ENCODE assay signal across 8 cellular contexts in the genomic region with DNA sequence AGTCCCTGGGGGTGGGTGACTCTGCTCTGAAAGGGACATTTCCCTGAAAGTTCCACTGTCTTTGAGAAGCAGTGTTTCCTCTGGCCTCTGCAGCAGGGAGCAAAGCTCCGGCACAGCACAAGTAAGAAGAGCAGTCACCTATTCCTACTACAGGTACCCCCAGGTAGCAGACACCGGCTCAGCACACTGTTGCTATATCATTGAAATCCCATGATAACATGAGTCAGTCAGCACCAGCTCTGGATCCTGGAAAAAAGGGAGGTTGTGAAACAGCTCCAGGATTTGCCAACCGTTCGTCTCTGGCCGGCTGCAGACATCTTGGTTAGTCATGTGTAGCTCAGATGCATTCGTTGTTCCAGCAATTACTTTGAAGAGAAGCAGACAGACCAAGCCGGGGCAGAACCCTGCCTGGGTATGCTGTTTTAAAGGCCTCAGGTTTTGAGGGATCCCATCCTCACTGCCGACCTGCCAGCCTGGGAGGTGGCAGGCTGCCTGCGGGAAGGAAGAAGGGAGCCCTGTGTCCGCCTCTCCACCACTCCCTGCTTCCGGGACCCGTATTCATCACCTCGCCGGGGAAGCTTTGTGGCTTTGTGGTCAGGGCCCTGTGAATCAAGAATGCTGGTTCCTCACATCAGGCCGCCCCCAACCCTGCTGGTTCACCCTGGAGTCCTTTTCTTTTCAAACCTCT.
DNase-seq lines count a peak whose midpoint lies in the region; ATAC-seq, FAIRE-seq and TF ChIP-seq lines count a peak whose summit lies in the region.

No MANE protein-coding gene starts in this region.

- 69 to 73% methylated on average over 13 to 15 of the region's 15 CpGs for WGBS in aorta, 2 donors

- peak; percentile 84 for DNase-seq in cardiac septum (ENCODE audit: low spot score)
- DNase-seq in left ventricle myocardium inferior: no peak
- peak; percentile 14 for DNase-seq in activated CD4-positive, CD25-positive, alpha-beta regulatory T cell treated with anti-CD3 and anti-CD28 coated beads, Interleukin-2, amount 50 U/mL, for 16 hours (ENCODE audit: low read depth, low spot score)
- peak; percentile 97 for DNase-seq in bronchial epithelial cell (ENCODE audit: low read depth)
- DNase-seq in posterior vena cava (ENCODE audit: low spot score): peak; percentile 84
- peak; percentile 74 to 77 for DNase-seq in aorta
- DNase-seq in putamen (ENCODE audit: low spot score): no peak

- H3K27ac ChIP-seq in left ventricle myocardium inferior (replicated peaks) (no peak overlapping the region), aorta (ENCODE audit: low read depth in 1 of 2, low read length in 2 of 2) (peak overlapping the region in 1 of 2 donors; percentile 28)

- intact Hi-C loops in cardiac septum (cut with DNase I): no loop called here
- intact Hi-C loops in left ventricle myocardium inferior (cut with micrococcal nuclease): no loop called here
- intact Hi-C loops in posterior vena cava (cut with DNase I): no loop called here
- intact Hi-C loops in aorta (cut with DNase I): loop anchor here in 1 of 2 donors (5.0 kb wide), 1 partner anchor 79 kb away; no protein-coding TSS in a partner anchor

- no peak for TF ChIP-seq CTCF in left ventricle myocardium inferior (IDR thresholded peaks at IDR 0.05; ENCODE audit: borderline replicate concordance)
- no peak for TF ChIP-seq CTCF in bronchial epithelial cell (IDR thresholded peaks at IDR 0.05; ENCODE audit: insufficient read depth, low read length, severe bottlenecking)

- peaks cover 5% of the 10 kb centered on the region for H3K36me3 ChIP-seq in left ventricle myocardium inferior
- peaks cover 3% of the 10 kb centered on the region for H3K36me3 ChIP-seq in bronchial epithelial cell (ENCODE audit: control insufficient read depth, insufficient read depth, low read length)
- H3K36me3 ChIP-seq in aorta (ENCODE audit: control insufficient read depth in 1 of 2, insufficient read depth in 2 of 2, low read length in 1 of 2): no peaks in the 10 kb centered on the region

- peak; percentile 82 for FAIRE-seq in bronchial epithelial cell (lab: Jason Lieb, UNC)

- peaks cover 27% of the 10 kb centered on the region for H3K27me3 ChIP-seq in left ventricle myocardium inferior (ENCODE audit: low read depth)
- H3K27me3 ChIP-seq in bronchial epithelial cell (ENCODE audit: control insufficient read depth, insufficient read depth, low read length): no peaks in the 10 kb centered on the region
- H3K27me3 ChIP-seq in aorta (ENCODE audit: control insufficient read depth in 1 of 2, insufficient read depth in 2 of 2, low read length in 1 of 2): no peaks in the 10 kb centered on the region

- ATAC-seq in aorta (ENCODE audit: low FRiP score) (peak; percentile 26), GM19328 (IDR thresholded peaks at IDR 0.05; ENCODE audit: unreplicated experiment) (no peak)

- peaks cover 23% of the 10 kb centered on the region for H3K9me3 ChIP-seq in left ventricle myocardium inferior (replicated peaks)
- no peaks in the 10 kb centered on the region for H3K9me3 ChIP-seq in aorta (ENCODE audit: control insufficient read depth, low read length)

- H3K4me1 ChIP-seq in left ventricle myocardium inferior: no peaks in the 10 kb centered on the region
- no peaks in the 10 kb centered on the region for H3K4me1 ChIP-seq in aorta (ENCODE audit: control insufficient read depth in 1 of 2, insufficient read depth in 2 of 2, low read length in 2 of 2)

- no peak overlapping the region for H3K4me3 ChIP-seq in left ventricle myocardium inferior
- H3K4me3 ChIP-seq in bronchial epithelial cell (ENCODE audit: low read depth, low read length): no peak overlapping the region
- H3K4me3 ChIP-seq in aorta (ENCODE audit: low read length in 2 of 2): no peak overlapping the region

Comparison
In these comparisons a context has a peak if more than half of its experiments do, and no peak if none do; other contexts are left out.
1. DNase-seq: peak in cardiac septum (single experiment), activated CD4-positive, CD25-positive, alpha-beta regulatory T cell treated with anti-CD3 and anti-CD28 coated beads, Interleukin-2, amount 50 U/mL, for 16 hours (single experiment), bronchial epithelial cell (single experiment), posterior vena cava (single experiment) and aorta (2 of 2); none in left ventricle myocardium inferior (single experiment) and putamen (single experiment).